1 cellular context compared by ENCODE assay signal in the genomic region with DNA sequence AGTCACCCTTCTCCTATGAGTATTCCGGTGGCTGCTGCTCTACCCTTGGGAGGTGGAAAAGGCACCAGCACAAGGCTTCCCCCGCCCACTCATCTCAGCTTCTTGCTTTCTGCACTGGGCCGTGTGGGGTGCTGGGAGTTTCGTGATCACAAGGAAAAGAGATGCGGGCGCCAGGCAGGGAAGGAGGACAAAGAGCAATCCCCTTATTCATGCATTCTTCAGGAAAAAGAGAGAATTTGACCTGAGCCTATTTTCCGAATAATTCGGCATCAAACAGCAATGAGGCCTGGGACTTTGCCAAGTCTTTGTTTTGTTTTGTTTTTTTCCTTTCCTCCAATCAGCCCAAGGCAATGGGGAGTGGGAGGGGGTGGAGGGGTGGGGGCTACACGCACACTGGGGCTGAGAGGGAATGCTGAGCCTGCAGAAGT.
TF ChIP-seq lines count a peak whose summit lies in the region.

No MANE protein-coding gene starts in this region.

TF ChIP-seq in H1, 55 proteins besides CTCF, POLR2A, EP300 and RAD21 (continued from another document):
- TF ChIP-seq, protein P1, sequence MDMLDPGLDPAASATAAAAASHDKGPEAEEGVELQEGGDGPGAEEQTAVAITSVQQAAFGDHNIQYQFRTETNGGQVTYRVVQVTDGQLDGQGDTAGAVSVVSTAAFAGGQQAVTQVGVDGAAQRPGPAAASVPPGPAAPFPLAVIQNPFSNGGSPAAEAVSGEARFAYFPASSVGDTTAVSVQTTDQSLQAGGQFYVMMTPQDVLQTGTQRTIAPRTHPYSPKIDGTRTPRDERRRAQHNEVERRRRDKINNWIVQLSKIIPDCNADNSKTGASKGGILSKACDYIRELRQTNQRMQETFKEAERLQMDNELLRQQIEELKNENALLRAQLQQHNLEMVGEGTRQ (IDR thresholded peaks at IDR 0.05; ENCODE audit: low read length): no peak
- TF ChIP-seq SP4 (IDR thresholded peaks at IDR 0.05; ENCODE audit: low read length) (no peak), EGR1 (IDR thresholded peaks at IDR 0.05; ENCODE audit: borderline replicate concordance, low read depth, low read length) (no peak), BCL11A (IDR thresholded peaks at IDR 0.05; ENCODE audit: low read depth in 2 of 2, low read length in 2 of 2) (no peak), CHD2 (IDR thresholded peaks at IDR 0.05; ENCODE audit: low read length) (no peak), RFX5 (IDR thresholded peaks at IDR 0.05; ENCODE audit: borderline replicate concordance, low read depth, low read length) (no peak), JUN (IDR thresholded peaks at IDR 0.05; ENCODE audit: low read depth, low read length) (no peak), HDAC2 (IDR thresholded peaks at IDR 0.05; ENCODE audit: borderline replicate concordance in 1 of 2, low read depth in 2 of 2, low read length in 2 of 2) (no peak), TBP (IDR thresholded peaks at IDR 0.05; ENCODE audit: low read depth, low read length) (no peak), SUZ12 (IDR thresholded peaks at IDR 0.05; ENCODE audit: low read length) (no peak)
- TF ChIP-seq, protein P2, sequence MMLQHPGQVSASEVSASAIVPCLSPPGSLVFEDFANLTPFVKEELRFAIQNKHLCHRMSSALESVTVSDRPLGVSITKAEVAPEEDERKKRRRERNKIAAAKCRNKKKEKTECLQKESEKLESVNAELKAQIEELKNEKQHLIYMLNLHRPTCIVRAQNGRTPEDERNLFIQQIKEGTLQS (IDR thresholded peaks at IDR 0.05; ENCODE audit: insufficient read depth, low read depth, low read length): no peak
